In genomic region chr13:28540612-28541011, GRCh38 we compare ENCODE assay signal across 17 cellular contexts. TPM values are rescaled to one million over a fixed set of nuclear protein-coding genes. Genes with fewer than 3 reads are reported as not detected.
DNase-seq lines count a peak whose midpoint lies in the region; ATAC-seq and TF ChIP-seq lines count a peak whose summit lies in the region.
"Had no signal": no experiment of that assay in that cellular context is flagged by ENCODE, and none has a peak within 500 bp of the region (broad histone marks: within the 10 kb centered on the region; RNA-seq: fewer than 3 reads in every experiment).

No MANE protein-coding gene starts in this region.

- ATAC-seq in HG02610 (IDR thresholded peaks at IDR 0.05; ENCODE audit: unreplicated experiment) (peak; percentile 47), HG03571 (IDR thresholded peaks at IDR 0.05; ENCODE audit: unreplicated experiment) (no peak)
- ATAC-seq in activated T-cell treated with anti-CD3 and anti-CD28 coated beads, Interleukin-2, amount 50 U/mL, for 72 hours (replicated peaks in 1 of 2): peak; percentile 51 to 64
- peak; percentile 51 for ATAC-seq in stimulated activated naive CD8-positive, alpha-beta T cell treated with anti-CD3 and anti-CD28 coated beads, Interleukin-15, amount 100 ng/mL, for 72 hours
- ATAC-seq: esophagus mucosa had no signal

- peak overlapping the region; percentile 95 for H3K27ac Mint-ChIP-seq in activated T-cell treated with anti-CD3 and anti-CD28 coated beads, Interleukin-2, amount 50 U/mL, for 72 hours
- no peak overlapping the region for H3K27ac Mint-ChIP-seq in stimulated activated naive CD8-positive, alpha-beta T cell treated with anti-CD3 and anti-CD28 coated beads, Interleukin-15, amount 100 ng/mL, for 72 hours
- H3K27ac Mint-ChIP-seq: activated naive CD8-positive, alpha-beta T cell; stimulated activated naive B cell treated with anti-CD40 and anti-IgM and Interleukin-4, amounts not matched to agents 10 μg/mL and 1 μg/mL and 100 μg/mL, for 72 hours had no signal

- peak; percentile 35 for DNase-seq in stimulated activated CD4-positive, alpha-beta T cell treated with anti-CD3 and anti-CD28 coated beads, Interleukin-15, amount 100 ng/mL, for 24 hours
- no peak for DNase-seq in stimulated activated CD4-positive, alpha-beta T cell treated with anti-CD3 and anti-CD28 coated beads, Interleukin-4, amount 100 ng/mL, for 4 hours
- peak; percentile 31 to 50 for DNase-seq in activated T-cell treated with anti-CD3 and anti-CD28 coated beads, Interleukin-2, amount 50 U/mL, for 72 hours
- no peak for DNase-seq in stimulated activated naive CD8-positive, alpha-beta T cell treated with anti-CD3 and anti-CD28 coated beads, Interleukin-15, amount 100 ng/mL, for 72 hours
- DNase-seq in NCI-H1417 treated with DMSO at 0.1 percent for 48 hours (lab: John Stamatoyannopoulos, UW) (no peak), vagina (ENCODE audit: extremely low spot score in 2 of 2) (no peak)
- DNase-seq: DMS79 treated with DMSO at 0.1 percent for 48 hours; GOT3; Kasumi-1; NCI-H2081; OCI-M1; stimulated activated naive B cell treated with anti-CD40 and anti-IgM and Interleukin-4, amounts not matched to agents 10 μg/mL and 1 μg/mL and 100 μg/mL, for 72 hours had no signal

- H3K27ac ChIP-seq in vagina: no peak overlapping the region
- H3K27ac ChIP-seq: parathyroid adenoma had no signal

- peaks cover 35% of the 10 kb centered on the region for H3K27me3 Mint-ChIP-seq in activated T-cell treated with anti-CD3 and anti-CD28 coated beads, Interleukin-2, amount 50 U/mL, for 72 hours (ENCODE audit: low read depth)
- peaks cover 33% of the 10 kb centered on the region for H3K27me3 Mint-ChIP-seq in stimulated activated naive CD8-positive, alpha-beta T cell treated with anti-CD3 and anti-CD28 coated beads, Interleukin-15, amount 100 ng/mL, for 72 hours

- H3K4me1 Mint-ChIP-seq in activated T-cell treated with anti-CD3 and anti-CD28 coated beads, Interleukin-2, amount 50 U/mL, for 72 hours (ENCODE audit: low read depth): peaks cover 52% of the 10 kb centered on the region
- peaks cover 7% of the 10 kb centered on the region for H3K4me1 Mint-ChIP-seq in stimulated activated naive CD8-positive, alpha-beta T cell treated with anti-CD3 and anti-CD28 coated beads, Interleukin-15, amount 100 ng/mL, for 72 hours

- intact Hi-C loops in vagina (cut with DNase I): no loop called here

- H3K9me3 Mint-ChIP-seq in activated T-cell treated with anti-CD3 and anti-CD28 coated beads, Interleukin-2, amount 50 U/mL, for 72 hours: peaks cover 11 to 13% of the 10 kb centered on the region in 2 donors
- H3K9me3 Mint-ChIP-seq in stimulated activated naive CD8-positive, alpha-beta T cell treated with anti-CD3 and anti-CD28 coated beads, Interleukin-15, amount 100 ng/mL, for 72 hours: peaks cover 20 to 24% of the 10 kb centered on the region in 2 donors

- H3K27me3 ChIP-seq in vagina: no peaks in the 10 kb centered on the region

- no peaks in the 10 kb centered on the region for H3K36me3 ChIP-seq in vagina

- H3K4me3 ChIP-seq in vagina: no peak overlapping the region

- no peaks in the 10 kb centered on the region for H3K4me1 ChIP-seq in vagina
- H3K4me1 ChIP-seq: parathyroid adenoma had no signal

- TF ChIP-seq POLR2A in vagina (IDR thresholded peaks at IDR 0.05): no peak

- peak overlapping the region; percentile 33 to 78 for H3K4me3 Mint-ChIP-seq in activated T-cell treated with anti-CD3 and anti-CD28 coated beads, Interleukin-2, amount 50 U/mL, for 72 hours
- H3K4me3 Mint-ChIP-seq in stimulated activated naive CD8-positive, alpha-beta T cell treated with anti-CD3 and anti-CD28 coated beads, Interleukin-15, amount 100 ng/mL, for 72 hours: no peak overlapping the region
- H3K4me3 Mint-ChIP-seq: activated naive CD8-positive, alpha-beta T cell; stimulated activated naive B cell treated with anti-CD40 and anti-IgM and Interleukin-4, amounts not matched to agents 10 μg/mL and 1 μg/mL and 100 μg/mL, for 72 hours had no signal

- no peak for TF ChIP-seq CTCF in vagina (IDR thresholded peaks at IDR 0.05)

- no peaks in the 10 kb centered on the region for H3K9me3 ChIP-seq in vagina

- peaks cover 12 to 14% of the 10 kb centered on the region in 2 donors for H3K36me3 Mint-ChIP-seq in activated T-cell treated with anti-CD3 and anti-CD28 coated beads, Interleukin-2, amount 50 U/mL, for 72 hours (ENCODE audit: insufficient read depth in 2 of 2)
- H3K36me3 Mint-ChIP-seq: activated naive CD8-positive, alpha-beta T cell had no signal

RNA-seq across cellular contexts. Expression of gene FLT1, which starts 45.7 kb away (rescaled TPM):
- 10 to 100 TPM; 35.8 to 43.8 TPM for total RNA-seq in activated T-cell treated with anti-CD3 and anti-CD28 coated beads, Interleukin-2, amount 50 U/mL, for 72 hours
- total RNA-seq in vagina: 18.9 TPM

Comparison
In these comparisons a context has a peak if more than half of its experiments do, and no peak if none do; other contexts are left out.
1. DNase-seq: peak in stimulated activated CD4-positive, alpha-beta T cell treated with anti-CD3 and anti-CD28 coated beads, Interleukin-15, amount 100 ng/mL, for 24 hours (single experiment) and activated T-cell treated with anti-CD3 and anti-CD28 coated beads, Interleukin-2, amount 50 U/mL, for 72 hours (2 of 2); none in stimulated activated CD4-positive, alpha-beta T cell treated with anti-CD3 and anti-CD28 coated beads, Interleukin-4, amount 100 ng/mL, for 4 hours (0 of 2), stimulated activated naive CD8-positive, alpha-beta T cell treated with anti-CD3 and anti-CD28 coated beads, Interleukin-15, amount 100 ng/mL, for 72 hours (0 of 2), NCI-H1417 treated with DMSO at 0.1 percent for 48 hours (single experiment) and vagina (0 of 2).
2. H3K4me3 Mint-ChIP-seq: peak in activated T-cell treated with anti-CD3 and anti-CD28 coated beads, Interleukin-2, amount 50 U/mL, for 72 hours (2 of 2); none in stimulated activated naive CD8-positive, alpha-beta T cell treated with anti-CD3 and anti-CD28 coated beads, Interleukin-15, amount 100 ng/mL, for 72 hours (0 of 2).